Comparison of ENCODE assay signal across 9 cellular contexts in the genomic region with DNA sequence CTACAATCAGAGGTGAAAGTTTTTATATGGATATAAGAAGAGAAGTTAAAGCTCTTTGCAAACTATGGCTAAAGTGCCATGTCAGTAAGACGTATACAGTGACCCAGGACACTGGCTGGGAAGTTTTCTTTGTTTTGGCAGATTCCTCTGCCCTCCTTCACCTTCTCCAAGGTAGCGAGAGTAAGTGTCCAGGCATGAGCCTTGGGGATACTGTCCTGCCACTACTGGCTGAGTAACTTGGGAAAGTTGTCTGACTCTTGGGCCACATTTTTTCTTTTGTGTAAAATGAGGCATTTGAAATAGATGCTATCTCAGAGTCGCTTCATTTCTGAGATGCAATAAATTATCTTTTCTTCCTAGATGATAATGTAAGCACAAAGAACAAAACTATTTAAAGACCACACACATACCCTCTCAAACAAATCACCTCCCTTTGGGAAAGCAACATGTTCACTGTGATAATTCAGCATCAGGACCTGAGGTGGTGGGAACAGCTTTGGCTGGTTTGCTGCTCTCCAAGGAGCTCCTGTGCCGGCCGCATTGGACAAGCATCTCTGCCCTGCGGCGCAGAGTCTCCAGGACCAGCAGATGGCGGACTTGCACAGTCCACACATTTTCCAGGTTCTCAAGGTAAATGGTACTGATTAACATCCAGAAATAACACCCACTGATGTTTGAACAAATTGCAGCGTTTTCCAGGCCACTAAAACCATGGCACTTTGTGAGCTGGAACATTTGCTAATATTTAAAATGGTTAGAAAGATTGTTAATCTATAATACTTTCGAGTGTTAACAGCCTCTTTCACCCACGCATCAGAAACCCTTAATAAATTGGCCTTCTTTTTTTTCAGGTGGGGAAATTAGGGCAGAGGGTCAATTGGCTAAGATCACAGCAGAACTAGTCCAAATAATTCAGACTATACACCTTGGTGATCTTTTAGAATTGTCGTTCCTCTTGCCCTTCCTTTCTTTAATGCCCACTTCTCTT.
DNase-seq lines count a peak whose midpoint lies in the region; ATAC-seq and TF ChIP-seq lines count a peak whose summit lies in the region.
"Had no signal": no experiment of that assay in that cellular context is flagged by ENCODE, and none has a peak within 500 bp of the region (broad histone marks: within the 10 kb centered on the region; RNA-seq: fewer than 3 reads in every experiment).

No MANE protein-coding gene starts in this region.

- no peaks in the 10 kb centered on the region for H3K9me3 Mint-ChIP-seq in activated CD4-positive, alpha-beta T cell treated with anti-CD3 and anti-CD28 coated beads for 36 hours (ENCODE audit: low read depth)
- no peaks in the 10 kb centered on the region for H3K9me3 Mint-ChIP-seq in activated CD4-positive, alpha-beta T cell treated with anti-CD3 and anti-CD28 coated beads, Interleukin-2, amount 10 ng/mL, durations not matched to agents 24 days and 14 days
- H3K9me3 Mint-ChIP-seq: CD4-positive, CD25-positive, alpha-beta regulatory T cell had no signal

- H3K79me1 ChIP-seq in neuronal stem cell (ENCODE audit: low read depth, low read length), result no peaks in the 10 kb centered on the region

- H3K9ac ChIP-seq in fibroblast of lung (ENCODE audit: insufficient read depth, low read length) (no peak overlapping the region), neuronal stem cell (ENCODE audit: low read depth, low read length, poor library complexity) (no peak overlapping the region)

- peak; percentile 75 for DNase-seq in activated CD4-positive, alpha-beta T cell treated with anti-CD3 and anti-CD28 coated beads for 36 hours
- no peak for DNase-seq in activated CD4-positive, alpha-beta T cell treated with anti-CD3 and anti-CD28 coated beads for 1 hour
- DNase-seq in NCI-H2081 treated with DMSO at 0.1 percent for 48 hours (lab: John Stamatoyannopoulos, UW) (peak; percentile 29), fibroblast of lung (ENCODE audit: low read depth in 2 of 2) (peak; percentile 66 to 67), neuronal stem cell (ENCODE audit: low spot score) (peak; percentile 56), activated gamma-delta T cell (lab: John Stamatoyannopoulos, UW) (no peak)
- peak; percentile 78 for DNase-seq in activated CD4-positive, alpha-beta T cell treated with anti-CD3 and anti-CD28 coated beads, Interleukin-2, amount 10 ng/mL, durations not matched to agents 24 days and 14 days

- CTCF ChIA-PET in activated CD4-positive, alpha-beta T cell treated with anti-CD3 and anti-CD28 coated beads for 36 hours (lab: Charles Lee), result interaction anchor here (0.5 to 4.8 kb wide), 29 partner anchors 9 to 508 kb away, joined by 3 to 48 read pairs (median 4); no protein-coding TSS in a partner anchor

- H3K14ac ChIP-seq in neuronal stem cell (ENCODE audit: low read length), result no peak overlapping the region

- H3K4me2 ChIP-seq in fibroblast of lung (ENCODE audit: extremely low read depth, insufficient read depth, low read length) (no peak overlapping the region), neuronal stem cell (ENCODE audit: insufficient read depth, low read length, poor library complexity, severe bottlenecking) (no peak overlapping the region)

- TF ChIP-seq CTCF in fibroblast of lung (conservative IDR thresholded peaks at IDR 0.05 in 1 of 2, IDR thresholded peaks at IDR 0.05 in 1 of 2; ENCODE audit: low read depth in 1 of 2, low read length in 2 of 2), result peak; percentile 91 to 92

- no peak overlapping the region for H3K4ac ChIP-seq in neuronal stem cell (ENCODE audit: low read length)

- H2BK120ac ChIP-seq in neuronal stem cell (ENCODE audit: low read depth, low read length), result no peak overlapping the region

- H3K36me3 Mint-ChIP-seq in activated CD4-positive, alpha-beta T cell treated with anti-CD3 and anti-CD28 coated beads for 36 hours (ENCODE audit: low read depth), result no peaks in the 10 kb centered on the region
- H3K36me3 Mint-ChIP-seq in activated CD4-positive, alpha-beta T cell treated with anti-CD3 and anti-CD28 coated beads, Interleukin-2, amount 10 ng/mL, durations not matched to agents 24 days and 14 days (ENCODE audit: low read depth), result no peaks in the 10 kb centered on the region
- H3K36me3 Mint-ChIP-seq: CD4-positive, CD25-positive, alpha-beta regulatory T cell had no signal

- no peak overlapping the region for H2BK15ac ChIP-seq in neuronal stem cell (ENCODE audit: low read length)

- intact Hi-C loops in activated CD4-positive, alpha-beta T cell treated with anti-CD3 and anti-CD28 coated beads for 36 hours (cut with DNase I, micrococcal nuclease), result loop anchor here (1.0 to 2.0 kb wide), 4 partner anchors 304 to 535 kb away; no protein-coding TSS in a partner anchor
- intact Hi-C loops in activated CD4-positive, alpha-beta T cell treated with anti-CD3 and anti-CD28 coated beads, Interleukin-2, amount 10 ng/mL, durations not matched to agents 24 days and 14 days (cut with micrococcal nuclease), result loop anchor here (1.0 kb wide), 1 partner anchor 304 kb away; no protein-coding TSS in a partner anchor

- H2AFZ ChIP-seq in fibroblast of lung (ENCODE audit: low read length), result no peak overlapping the region
- H2AFZ ChIP-seq in neuronal stem cell (ENCODE audit: low read length), result no peak overlapping the region

- H3K4me3 ChIP-seq in fibroblast of lung (replicated peaks in 1 of 4; ENCODE audit: control extremely low read depth in 1 of 4, insufficient read depth in 1 of 4, low read depth in 3 of 4, low read length in 4 of 4) (no peak overlapping the region), neuronal stem cell (ENCODE audit: low read length in 2 of 2) (no peak overlapping the region)

- H3K9me3 ChIP-seq in fibroblast of lung (ENCODE audit: control insufficient read depth, insufficient read depth, low read depth, low read length) (no peaks in the 10 kb centered on the region), neuronal stem cell (replicated peaks in 1 of 2; ENCODE audit: control insufficient read depth in 2 of 2, insufficient read depth in 1 of 2, low read depth in 1 of 2, low read length in 2 of 2) (no peaks in the 10 kb centered on the region)

- H4K91ac ChIP-seq in neuronal stem cell (ENCODE audit: low read depth, low read length, poor library complexity), result no peak overlapping the region

- H3K36me3 ChIP-seq in fibroblast of lung (ENCODE audit: control insufficient read depth, insufficient read depth, low read length) (no peaks in the 10 kb centered on the region), neuronal stem cell (replicated peaks in 1 of 2; ENCODE audit: control insufficient read depth in 2 of 2, insufficient read depth in 2 of 2, low read length in 2 of 2) (no peaks in the 10 kb centered on the region)

- no peak overlapping the region for H3K27ac Mint-ChIP-seq in activated CD4-positive, alpha-beta T cell treated with anti-CD3 and anti-CD28 coated beads for 36 hours
- no peak overlapping the region for H3K27ac Mint-ChIP-seq in activated CD4-positive, alpha-beta T cell treated with anti-CD3 and anti-CD28 coated beads, Interleukin-2, amount 10 ng/mL, durations not matched to agents 24 days and 14 days
- H3K27ac Mint-ChIP-seq: CD4-positive, CD25-positive, alpha-beta regulatory T cell had no signal

- no peaks in the 10 kb centered on the region for H3K79me2 ChIP-seq in fibroblast of lung (ENCODE audit: control insufficient read depth, insufficient read depth, low read length)

- peaks cover 3% of the 10 kb centered on the region for H3K4me1 ChIP-seq in fibroblast of lung (ENCODE audit: control insufficient read depth, extremely low read depth, insufficient read depth, low read length)
- peaks cover 0 to 2% of the 10 kb centered on the region in 2 donors for H3K4me1 ChIP-seq in neuronal stem cell (ENCODE audit: control insufficient read depth in 2 of 2, insufficient read depth in 1 of 2, low read depth in 1 of 2, low read length in 2 of 2)

- H3K27me3 Mint-ChIP-seq in activated CD4-positive, alpha-beta T cell treated with anti-CD3 and anti-CD28 coated beads for 36 hours, result peaks cover 19% of the 10 kb centered on the region
- peaks cover 23% of the 10 kb centered on the region for H3K27me3 Mint-ChIP-seq in activated CD4-positive, alpha-beta T cell treated with anti-CD3 and anti-CD28 coated beads, Interleukin-2, amount 10 ng/mL, durations not matched to agents 24 days and 14 days

- peak; percentile 74 for ATAC-seq in activated CD4-positive, alpha-beta T cell treated with anti-CD3 and anti-CD28 coated beads for 36 hours
- peak; percentile 69 for ATAC-seq in HG02852 (IDR thresholded peaks at IDR 0.05; ENCODE audit: unreplicated experiment)

- H3K27me3 ChIP-seq in fibroblast of lung (ENCODE audit: control insufficient read depth, insufficient read depth, low read length) (no peaks in the 10 kb centered on the region), neuronal stem cell (ENCODE audit: control insufficient read depth in 3 of 3, insufficient read depth in 3 of 3, low read depth in 1 of 3, low read length in 3 of 3) (peaks cover 0 to 41% (median 0%) of the 10 kb centered on the region in 3 experiments)

- H2BK5ac ChIP-seq in neuronal stem cell (ENCODE audit: low read length), result no peak overlapping the region

- H3K23ac ChIP-seq in neuronal stem cell (ENCODE audit: low read depth, low read length, poor library complexity), result no peak overlapping the region

- H2BK12ac ChIP-seq in neuronal stem cell (ENCODE audit: low read length), result no peak overlapping the region

- H3K18ac ChIP-seq in neuronal stem cell (ENCODE audit: low read length), result no peak overlapping the region

- no peaks in the 10 kb centered on the region for H4K20me1 ChIP-seq in fibroblast of lung (ENCODE audit: control insufficient read depth, extremely low read depth, insufficient read depth, low read length)

- no peak overlapping the region for H2AK5ac ChIP-seq in neuronal stem cell (ENCODE audit: low read depth, low read length)

- no peak overlapping the region for H3K27ac ChIP-seq in fibroblast of lung (ENCODE audit: insufficient read depth, low read length)
- H3K27ac ChIP-seq in neuronal stem cell (replicated peaks; ENCODE audit: low read length), result no peak overlapping the region

- WGBS in neuronal stem cell (ENCODE audit: extremely low coverage in 2 of 2, insufficient read length in 2 of 2, insufficient replicate concordance in 1 of 2), 2 donors, result no CpG with 5 or more reads among the region's 12 CpGs

- POLR2A ChIA-PET in activated CD4-positive, alpha-beta T cell treated with anti-CD3 and anti-CD28 coated beads for 36 hours (lab: Charles Lee), result no interaction called here

- H3K4me3 Mint-ChIP-seq in activated CD4-positive, alpha-beta T cell treated with anti-CD3 and anti-CD28 coated beads for 36 hours, result no peak overlapping the region
- H3K4me3 Mint-ChIP-seq in activated CD4-positive, alpha-beta T cell treated with anti-CD3 and anti-CD28 coated beads, Interleukin-2, amount 10 ng/mL, durations not matched to agents 24 days and 14 days, result no peak overlapping the region
- H3K4me3 Mint-ChIP-seq: CD4-positive, CD25-positive, alpha-beta regulatory T cell had no signal

- no peak overlapping the region for H4K8ac ChIP-seq in neuronal stem cell (ENCODE audit: low read depth, low read length)

- H3K4me1 Mint-ChIP-seq in activated CD4-positive, alpha-beta T cell treated with anti-CD3 and anti-CD28 coated beads for 36 hours, result no peaks in the 10 kb centered on the region
- no peaks in the 10 kb centered on the region for H3K4me1 Mint-ChIP-seq in activated CD4-positive, alpha-beta T cell treated with anti-CD3 and anti-CD28 coated beads, Interleukin-2, amount 10 ng/mL, durations not matched to agents 24 days and 14 days
- H3K4me1 Mint-ChIP-seq: CD4-positive, CD25-positive, alpha-beta regulatory T cell had no signal

Comparison
In these comparisons a context has a peak if more than half of its experiments do, and no peak if none do; other contexts are left out.
1. DNase-seq: peak in activated CD4-positive, alpha-beta T cell treated with anti-CD3 and anti-CD28 coated beads for 36 hours (single experiment), NCI-H2081 treated with DMSO at 0.1 percent for 48 hours (single experiment), activated CD4-positive, alpha-beta T cell treated with anti-CD3 and anti-CD28 coated beads, Interleukin-2, amount 10 ng/mL, durations not matched to agents 24 days and 14 days (single experiment), fibroblast of lung (2 of 2) and neuronal stem cell (single experiment); none in activated CD4-positive, alpha-beta T cell treated with anti-CD3 and anti-CD28 coated beads for 1 hour (single experiment) and activated gamma-delta T cell (single experiment).